Comparison of ENCODE assay signal across 13 cellular contexts in the genomic region with DNA sequence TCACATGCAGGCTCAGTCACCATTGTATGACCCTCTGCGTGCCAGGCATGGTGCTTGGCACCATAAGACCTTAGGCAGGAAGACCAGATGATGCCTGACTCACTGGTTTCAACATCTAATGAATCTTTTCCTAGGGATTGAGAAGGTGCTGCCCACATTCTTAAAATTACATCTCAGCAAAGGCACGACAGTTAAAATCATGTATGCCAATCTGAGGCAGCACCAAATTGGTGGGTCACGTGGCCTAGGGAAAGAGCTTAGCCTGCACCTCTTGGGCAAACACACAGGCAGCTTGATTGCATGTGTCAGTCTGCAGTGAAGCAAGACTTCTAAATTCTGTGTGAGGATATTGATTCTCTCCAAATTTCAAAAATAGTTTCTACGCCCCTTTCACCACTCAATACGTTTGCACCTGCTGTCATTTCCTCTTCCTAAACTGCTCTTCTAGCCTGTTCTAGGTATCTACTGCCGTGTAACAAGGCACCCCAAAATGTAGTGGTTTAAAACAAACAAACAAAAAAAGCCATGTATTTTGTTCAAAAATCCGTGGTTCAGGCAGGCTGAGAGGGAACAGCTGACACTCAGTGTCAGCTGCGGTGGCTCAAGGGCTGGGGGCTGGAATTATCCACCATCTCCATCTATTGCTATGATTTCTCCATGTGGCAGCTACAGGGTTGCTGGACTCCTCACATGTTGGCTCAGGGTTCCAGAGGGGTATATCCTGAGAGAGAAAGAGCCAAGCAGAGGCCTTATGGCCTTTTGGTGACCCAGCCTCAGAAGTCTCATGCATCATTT.
DNase-seq lines count a peak whose midpoint lies in the region; ATAC-seq and TF ChIP-seq lines count a peak whose summit lies in the region.
"Had no signal": no experiment of that assay in that cellular context is flagged by ENCODE, and none has a peak within 500 bp of the region (broad histone marks: within the 10 kb centered on the region; RNA-seq: fewer than 3 reads in every experiment).

No MANE protein-coding gene starts in this region.

- no peaks in the 10 kb centered on the region for H3K9me3 ChIP-seq in adipocyte (ENCODE audit: control insufficient read depth, low read length)
- no peaks in the 10 kb centered on the region for H3K9me3 ChIP-seq in right lobe of liver
- no peaks in the 10 kb centered on the region for H3K9me3 ChIP-seq in heart right ventricle
- H3K9me3 ChIP-seq: upper lobe of left lung had no signal

- H3K27ac ChIP-seq in right lobe of liver: no peak overlapping the region
- H3K27ac ChIP-seq in heart right ventricle: peak overlapping the region in 2 of 10 donors; percentile 82 to 84

- no peak for TF ChIP-seq RAD21 in Ishikawa (IDR thresholded peaks at IDR 0.05; ENCODE audit: low read depth)

- no peak overlapping the region for H3K9ac ChIP-seq in adipocyte (ENCODE audit: low read length)

- TF ChIP-seq CTCF in right lobe of liver (IDR thresholded peaks at IDR 0.05) (no peak), heart right ventricle (IDR thresholded peaks at IDR 0.05) (no peak)

- intact Hi-C loops in right lobe of liver (cut with DNase I) (no loop called here), heart right ventricle (cut with DNase I) (loop anchor here in 2 of 10 donors (5.0 kb wide), 2 partner anchors 39 to 44 kb away; no protein-coding TSS in a partner anchor)

- H3K36me3 ChIP-seq in adipocyte (ENCODE audit: control insufficient read depth, insufficient read depth, low read length, severe bottlenecking) (no peaks in the 10 kb centered on the region), right lobe of liver (no peaks in the 10 kb centered on the region), heart right ventricle (no peaks in the 10 kb centered on the region)
- H3K36me3 ChIP-seq: upper lobe of left lung had no signal

- H3K4me1 ChIP-seq in adipocyte (ENCODE audit: control insufficient read depth, insufficient read depth, low read length) (peaks cover 29% of the 10 kb centered on the region), right lobe of liver (peaks cover 0 to 41% (median 0%) of the 10 kb centered on the region in 4 donors), heart right ventricle (peaks cover 2 to 58% (median 39%) of the 10 kb centered on the region in 9 donors)

- no peaks in the 10 kb centered on the region for H3K27me3 ChIP-seq in adipocyte (replicated peaks; ENCODE audit: control insufficient read depth, insufficient read depth, low read length)
- H3K27me3 ChIP-seq in right lobe of liver: no peaks in the 10 kb centered on the region
- H3K27me3 ChIP-seq in heart right ventricle: no peaks in the 10 kb centered on the region
- H3K27me3 ChIP-seq: upper lobe of left lung had no signal

- 20% methylated on average over 5 of the region's 8 CpGs for WGBS in right lobe of liver (ENCODE audit: insufficient coverage, low coverage, low lambda C conversion rate, missing lambda C conversion rate)
- WGBS in heart right ventricle, 2 donors: 92 to 94% methylated on average over 8 of the region's 8 CpGs

- no peak overlapping the region for H3K4me3 ChIP-seq in adipocyte (ENCODE audit: low read length)
- H3K4me3 ChIP-seq in right lobe of liver: no peak overlapping the region
- no peak overlapping the region for H3K4me3 ChIP-seq in heart right ventricle
- H3K4me3 ChIP-seq: upper lobe of left lung had no signal

- no peak for TF ChIP-seq EP300 in Ishikawa (IDR thresholded peaks at IDR 0.05; ENCODE audit: borderline replicate concordance)

- no peak for TF ChIP-seq POLR2A in right lobe of liver (IDR thresholded peaks at IDR 0.05)

- DNase-seq in AG08395 (ENCODE audit: low spot score) (peak; percentile 68), adipocyte (ENCODE audit: low read depth) (peak; percentile 54), right lobe of liver (peak; percentile 61 to 70 (median 70)), heart right ventricle (no peak), HK-2 (ENCODE audit: unreplicated experiment) (no peak)
- DNase-seq: activated gamma-delta T cell; central memory CD4-positive, alpha-beta T cell; NCI-H1048; NCI-H69; upper lobe of left lung had no signal

- peak; percentile 77 to 86 (median 83) for ATAC-seq in right lobe of liver
- no peak for ATAC-seq in HG02642 (IDR thresholded peaks at IDR 0.05; ENCODE audit: poor library complexity, unreplicated experiment)
- no peak for ATAC-seq in HG03460 (IDR thresholded peaks at IDR 0.05; ENCODE audit: unreplicated experiment)
- no peak for ATAC-seq in heart right ventricle

TF ChIP-seq in Ishikawa, 13 proteins besides CTCF, POLR2A, EP300 and RAD21:
- TF ChIP-seq TAF1 (IDR thresholded peaks at IDR 0.05; ENCODE audit: low read depth) (no peak), USF1 (IDR thresholded peaks at IDR 0.05) (peak; percentile 39; the same call in 1 of the 2 replicates), EGR1 (IDR thresholded peaks at IDR 0.05) (no peak), YY1 (IDR thresholded peaks at IDR 0.05; ENCODE audit: low read depth) (no peak), MAX (IDR thresholded peaks at IDR 0.05) (no peak), TCF12 (IDR thresholded peaks at IDR 0.05; ENCODE audit: low read depth) (no peak)

Comparison
In these comparisons a context has a peak if more than half of its experiments do, and no peak if none do; other contexts are left out.
1. DNase-seq: peak in AG08395 (single experiment), adipocyte (single experiment) and right lobe of liver (3 of 3); none in heart right ventricle (0 of 2) and HK-2 (single experiment).
2. ATAC-seq: peak in right lobe of liver (4 of 4); none in HG02642 (single experiment), HG03460 (single experiment) and heart right ventricle (0 of 8).